Comparison of ENCODE assay signal across 8 cellular contexts in the genomic region with DNA sequence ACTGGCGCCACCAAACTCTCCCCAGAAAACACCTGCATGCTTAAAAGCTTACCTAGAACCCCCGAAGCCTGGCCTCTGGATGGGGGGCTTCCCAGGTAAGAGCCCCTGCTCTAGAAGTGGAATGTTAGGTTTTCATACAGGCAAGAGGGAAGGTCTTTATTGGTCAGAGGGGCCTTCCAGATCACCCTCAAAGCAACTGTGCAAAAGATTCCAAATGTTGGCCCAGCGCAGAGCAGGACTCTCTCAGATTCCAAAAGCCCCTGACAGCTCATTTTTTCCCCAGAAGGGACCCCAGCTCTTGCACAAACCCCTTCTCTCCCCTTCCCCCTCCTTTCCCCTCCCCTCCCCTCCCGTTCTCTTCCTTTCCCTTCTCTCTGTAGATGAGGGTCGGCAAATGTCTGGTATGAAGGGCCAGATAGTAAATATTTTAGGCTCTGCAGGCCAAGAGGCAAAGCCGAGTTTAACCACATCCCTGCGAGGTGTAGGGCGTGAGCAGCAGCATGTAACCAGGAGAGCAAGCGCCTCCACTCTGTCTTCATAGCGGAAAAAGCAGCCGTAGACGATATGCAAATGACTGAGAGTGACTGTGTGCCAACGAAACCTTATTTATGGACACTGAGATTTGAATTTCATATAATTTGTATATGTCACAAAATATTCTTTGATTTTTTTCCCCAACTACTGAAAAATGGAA.
DNase-seq lines count a peak whose midpoint lies in the region; ATAC-seq and TF ChIP-seq lines count a peak whose summit lies in the region.

No MANE protein-coding gene starts in this region.

- TF ChIP-seq CTCF in SU-DHL-6 (IDR thresholded peaks at IDR 0.05; ENCODE audit: insufficient read depth, low read length, poor library complexity, severe bottlenecking), result no peak
- TF ChIP-seq CTCF in nephron (IDR thresholded peaks at IDR 0.05; ENCODE audit: unreplicated experiment in 3 of 3), result no peak

- H3K27me3 ChIP-seq in SU-DHL-6 (ENCODE audit: low read length), result no peaks in the 10 kb centered on the region

- H3K9me2 ChIP-seq in SU-DHL-6 (replicated peaks; ENCODE audit: insufficient read depth, low read length), result no peaks in the 10 kb centered on the region

- ATAC-seq in GM19043 (IDR thresholded peaks at IDR 0.05; ENCODE audit: low read depth, unreplicated experiment) (peak; percentile 72), HG03060 (IDR thresholded peaks at IDR 0.05; ENCODE audit: low read depth, unreplicated experiment) (peak; percentile 59)

- no peak overlapping the region for H2AFZ ChIP-seq in SU-DHL-6 (ENCODE audit: low read depth, low read length, severe bottlenecking)

- no peaks in the 10 kb centered on the region for H3K36me3 ChIP-seq in SU-DHL-6 (ENCODE audit: low read length)

- H3K9ac ChIP-seq in SU-DHL-6 (ENCODE audit: low read length), result peak overlapping the region; percentile 30; the same call in 1 of the 2 replicates

- no peaks in the 10 kb centered on the region for H3K9me3 Mint-ChIP-seq in nephron

- peak overlapping the region; percentile 94 to 97 (median 97) for H3K27ac Mint-ChIP-seq in nephron

- H3K4me3 Mint-ChIP-seq in nephron, result peak overlapping the region in 2 of 3 experiments; percentile 68 to 77

- no peak overlapping the region for H3K27ac ChIP-seq in SU-DHL-6 (ENCODE audit: low read depth, low read length)

- H3K79me2 ChIP-seq in SU-DHL-6 (ENCODE audit: insufficient read depth, low read length), result no peaks in the 10 kb centered on the region

- H4K20me1 ChIP-seq in SU-DHL-6 (ENCODE audit: low read depth, low read length), result no peaks in the 10 kb centered on the region

- H3F3A ChIP-seq in SU-DHL-6 (ENCODE audit: insufficient read depth), result no peaks in the 10 kb centered on the region

- no peak overlapping the region for H3K4me3 ChIP-seq in SU-DHL-6 (ENCODE audit: insufficient read depth, low read length, poor library complexity, severe bottlenecking)

- no peaks in the 10 kb centered on the region for H3K9me3 ChIP-seq in SU-DHL-6 (ENCODE audit: insufficient read depth, low read length)

- peaks cover 81% of the 10 kb centered on the region for H3K4me1 Mint-ChIP-seq in nephron

- H3K27me3 Mint-ChIP-seq in nephron (ENCODE audit: low read depth), result no peaks in the 10 kb centered on the region

- H3K36me3 Mint-ChIP-seq in nephron (ENCODE audit: low read depth), result no peaks in the 10 kb centered on the region

- H3K4me2 ChIP-seq in SU-DHL-6 (ENCODE audit: low read depth, low read length, poor library complexity, severe bottlenecking), result peak overlapping the region; percentile 49

- peak; percentile 53 for DNase-seq in astrocyte of the hippocampus (ENCODE audit: low read depth, low spot score)
- no peak for DNase-seq in D341Med (ENCODE audit: low spot score)
- DNase-seq in NCI-H2171 (lab: John Stamatoyannopoulos, UW), result no peak
- no peak for DNase-seq in HPDE6-E6E7 (ENCODE audit: extremely low spot score)
